Comparison of ENCODE assay signal across 1 cellular context in genomic region chr1:202145325-202146140, GRCh38.
TF ChIP-seq lines count a peak whose summit lies in the region.

No MANE protein-coding gene starts in this region.

TF ChIP-seq in endothelial cell of umbilical vein, 7 proteins besides CTCF, POLR2A, EP300 and RAD21:
- TF ChIP-seq POLR2AphosphoS5 (IDR thresholded peaks at IDR 0.05; ENCODE audit: insufficient read depth, low read depth, low read length) = no peak
- TF ChIP-seq MAX (IDR thresholded peaks at IDR 0.05; ENCODE audit: insufficient read depth, insufficient read length) = no peak
- no peak for TF ChIP-seq EZH2 (IDR thresholded peaks at IDR 0.05; ENCODE audit: borderline replicate concordance, low read depth, low read length, severe bottlenecking)
- no peak for TF ChIP-seq JUN (IDR thresholded peaks at IDR 0.05; ENCODE audit: borderline replicate concordance, insufficient read depth, insufficient read length, low read depth)
